Comparison of ENCODE assay signal across 8 cellular contexts in the genomic region with DNA sequence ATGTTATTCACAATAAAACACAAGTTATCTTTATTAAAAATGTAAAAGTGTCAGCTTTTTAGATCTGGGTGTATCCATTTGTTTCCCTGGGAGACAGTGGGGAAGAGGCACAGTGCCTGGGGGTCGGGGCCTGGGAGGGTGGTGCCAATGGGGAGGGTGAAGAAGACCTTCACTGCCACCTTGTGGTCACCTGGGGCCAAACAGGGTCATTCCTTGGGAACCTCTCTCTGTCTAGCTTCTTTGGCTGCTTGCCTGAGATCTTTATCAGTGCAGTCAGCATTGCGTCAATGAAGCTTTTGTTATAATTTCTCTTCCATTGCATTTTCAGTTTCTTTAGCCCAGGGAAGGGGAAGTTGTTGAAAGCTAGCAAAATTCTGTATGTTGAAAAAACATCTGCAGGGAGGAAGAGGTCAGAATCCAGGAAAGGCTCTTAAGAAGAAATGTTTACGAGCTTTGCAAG. TPM values are rescaled to one million over a fixed set of nuclear protein-coding genes. Genes with fewer than 3 reads are reported as not detected.
DNase-seq lines count a peak whose midpoint lies in the region; ATAC-seq and TF ChIP-seq lines count a peak whose summit lies in the region.

No MANE protein-coding gene starts in this region.

- H3K27me3 Mint-ChIP-seq in CD4-positive, CD25-positive, alpha-beta regulatory T cell: peaks cover 11% of the 10 kb centered on the region
- H3K27me3 Mint-ChIP-seq in activated CD4-positive, alpha-beta T cell treated with anti-CD3 and anti-CD28 coated beads, Interleukin-2, amount 10 ng/mL, durations not matched to agents 7 days and 5 days: no peaks in the 10 kb centered on the region
- H3K27me3 Mint-ChIP-seq in nephron (ENCODE audit: low read depth): peaks cover 13% of the 10 kb centered on the region

- WGBS in esophagus squamous epithelium, 2 donors: 12 to 16% methylated on average over 3 of the region's 3 CpGs

- no peak overlapping the region for H3K4me3 Mint-ChIP-seq in CD4-positive, CD25-positive, alpha-beta regulatory T cell
- H3K4me3 Mint-ChIP-seq in activated CD4-positive, alpha-beta T cell treated with anti-CD3 and anti-CD28 coated beads, Interleukin-2, amount 10 ng/mL, durations not matched to agents 7 days and 5 days: no peak overlapping the region
- H3K4me3 Mint-ChIP-seq in nephron: no peak overlapping the region

- POLR2A ChIA-PET in activated CD4-positive, alpha-beta T cell treated with anti-CD3 and anti-CD28 coated beads, Interleukin-2, amount 10 ng/mL, durations not matched to agents 7 days and 5 days (lab: Charles Lee): no interaction called here

- H3K4me1 ChIP-seq in CD4-positive, CD25-positive, alpha-beta regulatory T cell (ENCODE audit: control insufficient read depth, insufficient read depth, low read length, poor library complexity, severe bottlenecking): no peaks in the 10 kb centered on the region
- H3K4me1 ChIP-seq in esophagus squamous epithelium: no peaks in the 10 kb centered on the region

- no peaks in the 10 kb centered on the region for H3K9me3 ChIP-seq in CD4-positive, CD25-positive, alpha-beta regulatory T cell (ENCODE audit: control insufficient read depth in 2 of 2, low read length in 2 of 2)
- no peaks in the 10 kb centered on the region for H3K9me3 ChIP-seq in esophagus squamous epithelium

- H3K36me3 Mint-ChIP-seq in CD4-positive, CD25-positive, alpha-beta regulatory T cell: no peaks in the 10 kb centered on the region
- no peaks in the 10 kb centered on the region for H3K36me3 Mint-ChIP-seq in activated CD4-positive, alpha-beta T cell treated with anti-CD3 and anti-CD28 coated beads, Interleukin-2, amount 10 ng/mL, durations not matched to agents 7 days and 5 days (ENCODE audit: low read depth)
- no peaks in the 10 kb centered on the region for H3K36me3 Mint-ChIP-seq in nephron (ENCODE audit: low read depth)

- H3K4me1 Mint-ChIP-seq in CD4-positive, CD25-positive, alpha-beta regulatory T cell: peaks cover 0 to 4% (median 0%) of the 10 kb centered on the region in 4 donors
- H3K4me1 Mint-ChIP-seq in activated CD4-positive, alpha-beta T cell treated with anti-CD3 and anti-CD28 coated beads, Interleukin-2, amount 10 ng/mL, durations not matched to agents 7 days and 5 days: peaks cover 3% of the 10 kb centered on the region
- H3K4me1 Mint-ChIP-seq in nephron: peaks cover 18% of the 10 kb centered on the region

- no peak for ATAC-seq in CD4-positive, CD25-positive, alpha-beta regulatory T cell (ENCODE audit: low read depth in 2 of 2)
- ATAC-seq in GM19025 (IDR thresholded peaks at IDR 0.05; ENCODE audit: low read depth, unreplicated experiment): peak; percentile 58
- ATAC-seq in HG03342 (IDR thresholded peaks at IDR 0.05; ENCODE audit: unreplicated experiment): peak; percentile 83

- no peak overlapping the region for H3K27ac ChIP-seq in CD4-positive, CD25-positive, alpha-beta regulatory T cell (ENCODE audit: insufficient read depth, low read length, poor library complexity, severe bottlenecking)
- no peak overlapping the region for H3K27ac ChIP-seq in esophagus squamous epithelium

- TF ChIP-seq CTCF in esophagus squamous epithelium (IDR thresholded peaks at IDR 0.05) (peak in 4 of 6 experiments; percentile 8 to 41 (median 30)), nephron (IDR thresholded peaks at IDR 0.05; ENCODE audit: unreplicated experiment in 3 of 3) (peak; percentile 35 to 65 (median 57))

- no peak overlapping the region for H3K4me3 ChIP-seq in CD4-positive, CD25-positive, alpha-beta regulatory T cell (ENCODE audit: low read depth, low read length)
- H3K4me3 ChIP-seq in esophagus squamous epithelium: no peak overlapping the region

- CTCF ChIA-PET in activated CD4-positive, alpha-beta T cell treated with anti-CD3 and anti-CD28 coated beads, Interleukin-2, amount 10 ng/mL, durations not matched to agents 7 days and 5 days (lab: Charles Lee): interaction anchor here (0.5 to 1.3 kb wide), 4 partner anchors 27 to 615 kb away, joined by 3 read pairs; partner anchors contain the start of gene SUGT1

- no peak overlapping the region for H3K27ac Mint-ChIP-seq in CD4-positive, CD25-positive, alpha-beta regulatory T cell
- no peak overlapping the region for H3K27ac Mint-ChIP-seq in activated CD4-positive, alpha-beta T cell treated with anti-CD3 and anti-CD28 coated beads, Interleukin-2, amount 10 ng/mL, durations not matched to agents 7 days and 5 days
- peak overlapping the region in 1 of 3 experiments; percentile 21 for H3K27ac Mint-ChIP-seq in nephron

- peak in 2 of 3 donors; percentile 22 to 46 for DNase-seq in CD4-positive, CD25-positive, alpha-beta regulatory T cell
- DNase-seq in NCI-H2196 (lab: John Stamatoyannopoulos, UW; ENCODE audit: unreplicated experiment) (peak; percentile 80), esophagus squamous epithelium (lab: John Stamatoyannopoulos, UW) (no peak)
- DNase-seq in activated CD4-positive, alpha-beta T cell treated with anti-CD3 and anti-CD28 coated beads, Interleukin-2, amount 10 ng/mL, durations not matched to agents 7 days and 5 days: peak; percentile 50
- no peak for DNase-seq in activated effector memory CD4-positive, alpha-beta T cell treated with Interleukin-2 at 50 U/mL for 16 hours

- intact Hi-C loops in esophagus squamous epithelium (cut with DNase I): no loop called here

- H3K36me3 ChIP-seq in CD4-positive, CD25-positive, alpha-beta regulatory T cell (ENCODE audit: control insufficient read depth, insufficient read depth, low read length): no peaks in the 10 kb centered on the region
- no peaks in the 10 kb centered on the region for H3K36me3 ChIP-seq in esophagus squamous epithelium

- TF ChIP-seq POLR2A in esophagus squamous epithelium (IDR thresholded peaks at IDR 0.05): no peak

- no peaks in the 10 kb centered on the region for H3K27me3 ChIP-seq in CD4-positive, CD25-positive, alpha-beta regulatory T cell (ENCODE audit: control insufficient read depth, insufficient read depth, low read length)
- peaks cover 0 to 24% (median 0%) of the 10 kb centered on the region in 4 donors for H3K27me3 ChIP-seq in esophagus squamous epithelium

- no peaks in the 10 kb centered on the region for H3K9me3 Mint-ChIP-seq in CD4-positive, CD25-positive, alpha-beta regulatory T cell
- H3K9me3 Mint-ChIP-seq in activated CD4-positive, alpha-beta T cell treated with anti-CD3 and anti-CD28 coated beads, Interleukin-2, amount 10 ng/mL, durations not matched to agents 7 days and 5 days: no peaks in the 10 kb centered on the region
- H3K9me3 Mint-ChIP-seq in nephron: no peaks in the 10 kb centered on the region

RNA-seq across cellular contexts. Expression of gene PCDH8, which starts 39.1 kb away (rescaled TPM):
- not detected for total RNA-seq in CD4-positive, CD25-positive, alpha-beta regulatory T cell
- not detected for polyA plus RNA-seq in CD4-positive, CD25-positive, alpha-beta regulatory T cell
- not detected for total RNA-seq in activated CD4-positive, alpha-beta T cell treated with anti-CD3 and anti-CD28 coated beads, Interleukin-2, amount 10 ng/mL, durations not matched to agents 7 days and 5 days
- not detected for total RNA-seq in esophagus squamous epithelium

Comparison
In these comparisons a context has a peak if more than half of its experiments do, and no peak if none do; other contexts are left out.
1. ATAC-seq: peak in GM19025 (single experiment) and HG03342 (single experiment); none in CD4-positive, CD25-positive, alpha-beta regulatory T cell (0 of 2).
2. DNase-seq: peak in CD4-positive, CD25-positive, alpha-beta regulatory T cell (2 of 3), NCI-H2196 (single experiment) and activated CD4-positive, alpha-beta T cell treated with anti-CD3 and anti-CD28 coated beads, Interleukin-2, amount 10 ng/mL, durations not matched to agents 7 days and 5 days (single experiment); none in esophagus squamous epithelium (single experiment) and activated effector memory CD4-positive, alpha-beta T cell treated with Interleukin-2 at 50 U/mL for 16 hours (single experiment).